ENCODE assay signal across 1 cellular context in the genomic region with DNA sequence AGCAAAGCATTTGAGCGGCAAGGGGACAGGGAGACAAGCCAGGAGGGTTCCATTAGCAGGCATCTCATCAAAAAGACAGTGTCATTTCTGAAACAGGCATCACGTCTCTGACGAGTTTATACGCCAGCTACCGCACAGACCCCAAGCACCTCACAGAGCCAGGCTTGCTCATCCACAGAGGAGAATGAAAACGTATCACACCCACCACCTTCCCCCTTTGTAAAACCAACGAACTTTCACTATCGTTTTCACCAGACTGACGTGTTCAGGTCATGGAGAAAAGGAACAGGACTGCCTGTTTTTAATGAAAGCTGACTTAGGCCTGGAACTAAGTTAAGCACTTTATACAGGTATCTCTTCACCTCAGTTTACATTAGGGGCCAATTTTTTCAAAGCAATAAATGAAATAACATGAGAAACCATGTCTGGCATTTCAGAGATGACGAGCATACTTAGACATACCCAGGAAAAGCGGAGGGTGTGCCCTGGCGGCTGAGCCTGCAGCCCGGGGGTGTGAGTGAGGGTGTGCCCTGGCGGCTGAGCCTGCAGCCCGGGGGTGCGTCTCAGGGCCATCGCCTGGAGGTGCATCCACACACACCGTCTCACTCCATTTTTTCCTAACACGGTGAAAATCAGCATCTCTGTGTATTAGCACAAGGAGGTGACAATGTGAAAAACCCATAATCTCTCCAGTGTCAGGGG.
TF ChIP-seq lines count a peak whose summit lies in the region.

No MANE protein-coding gene starts in this region.

TF ChIP-seq in GM12878, 131 proteins besides CTCF, POLR2A, EP300 and RAD21 (continued from another document):
- TF ChIP-seq, protein P1, sequence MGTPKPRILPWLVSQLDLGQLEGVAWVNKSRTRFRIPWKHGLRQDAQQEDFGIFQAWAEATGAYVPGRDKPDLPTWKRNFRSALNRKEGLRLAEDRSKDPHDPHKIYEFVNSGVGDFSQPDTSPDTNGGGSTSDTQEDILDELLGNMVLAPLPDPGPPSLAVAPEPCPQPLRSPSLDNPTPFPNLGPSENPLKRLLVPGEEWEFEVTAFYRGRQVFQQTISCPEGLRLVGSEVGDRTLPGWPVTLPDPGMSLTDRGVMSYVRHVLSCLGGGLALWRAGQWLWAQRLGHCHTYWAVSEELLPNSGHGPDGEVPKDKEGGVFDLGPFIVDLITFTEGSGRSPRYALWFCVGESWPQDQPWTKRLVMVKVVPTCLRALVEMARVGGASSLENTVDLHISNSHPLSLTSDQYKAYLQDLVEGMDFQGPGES (IDR thresholded peaks at IDR 0.05) = no peak
- TF ChIP-seq STAT1 (conservative IDR thresholded peaks at IDR 0.05) = no peak
- TF ChIP-seq CBX3 (IDR thresholded peaks at IDR 0.05; ENCODE audit: borderline replicate concordance, low read depth) = no peak
- peak; percentile 19; the same call in 1 of the 2 replicates for TF ChIP-seq PKNOX1 (IDR thresholded peaks at IDR 0.05)
- TF ChIP-seq, protein P2, sequence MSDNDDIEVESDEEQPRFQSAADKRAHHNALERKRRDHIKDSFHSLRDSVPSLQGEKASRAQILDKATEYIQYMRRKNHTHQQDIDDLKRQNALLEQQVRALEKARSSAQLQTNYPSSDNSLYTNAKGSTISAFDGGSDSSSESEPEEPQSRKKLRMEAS (IDR thresholded peaks at IDR 0.05; ENCODE audit: low read depth, low read length) = no peak
- 0 out of 2 replicates have a peak, but pooled peaks have one; percentile 46 for TF ChIP-seq ZBTB33 (IDR thresholded peaks at IDR 0.05)
- no peak for TF ChIP-seq IRF4 (IDR thresholded peaks at IDR 0.05; ENCODE audit: low read depth, low read length)
- TF ChIP-seq WRNIP1 (IDR thresholded peaks at IDR 0.05; ENCODE audit: borderline replicate concordance, low read depth, low read length) = no peak
- TF ChIP-seq, protein P3, sequence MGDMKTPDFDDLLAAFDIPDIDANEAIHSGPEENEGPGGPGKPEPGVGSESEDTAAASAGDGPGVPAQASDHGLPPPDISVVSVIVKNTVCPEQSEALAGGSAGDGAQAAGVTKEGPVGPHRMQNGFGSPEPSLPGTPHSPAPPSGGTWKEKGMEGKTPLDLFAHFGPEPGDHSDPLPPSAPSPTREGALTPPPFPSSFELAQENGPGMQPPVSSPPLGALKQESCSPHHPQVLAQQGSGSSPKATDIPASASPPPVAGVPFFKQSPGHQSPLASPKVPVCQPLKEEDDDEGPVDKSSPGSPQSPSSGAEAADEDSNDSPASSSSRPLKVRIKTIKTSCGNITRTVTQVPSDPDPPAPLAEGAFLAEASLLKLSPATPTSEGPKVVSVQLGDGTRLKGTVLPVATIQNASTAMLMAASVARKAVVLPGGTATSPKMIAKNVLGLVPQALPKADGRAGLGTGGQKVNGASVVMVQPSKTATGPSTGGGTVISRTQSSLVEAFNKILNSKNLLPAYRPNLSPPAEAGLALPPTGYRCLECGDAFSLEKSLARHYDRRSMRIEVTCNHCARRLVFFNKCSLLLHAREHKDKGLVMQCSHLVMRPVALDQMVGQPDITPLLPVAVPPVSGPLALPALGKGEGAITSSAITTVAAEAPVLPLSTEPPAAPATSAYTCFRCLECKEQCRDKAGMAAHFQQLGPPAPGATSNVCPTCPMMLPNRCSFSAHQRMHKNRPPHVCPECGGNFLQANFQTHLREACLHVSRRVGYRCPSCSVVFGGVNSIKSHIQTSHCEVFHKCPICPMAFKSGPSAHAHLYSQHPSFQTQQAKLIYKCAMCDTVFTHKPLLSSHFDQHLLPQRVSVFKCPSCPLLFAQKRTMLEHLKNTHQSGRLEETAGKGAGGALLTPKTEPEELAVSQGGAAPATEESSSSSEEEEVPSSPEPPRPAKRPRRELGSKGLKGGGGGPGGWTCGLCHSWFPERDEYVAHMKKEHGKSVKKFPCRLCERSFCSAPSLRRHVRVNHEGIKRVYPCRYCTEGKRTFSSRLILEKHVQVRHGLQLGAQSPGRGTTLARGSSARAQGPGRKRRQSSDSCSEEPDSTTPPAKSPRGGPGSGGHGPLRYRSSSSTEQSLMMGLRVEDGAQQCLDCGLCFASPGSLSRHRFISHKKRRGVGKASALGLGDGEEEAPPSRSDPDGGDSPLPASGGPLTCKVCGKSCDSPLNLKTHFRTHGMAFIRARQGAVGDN (IDR thresholded peaks at IDR 0.05) = peak; percentile 61; the same call in 1 of the 2 replicates
- TF ChIP-seq CREM (IDR thresholded peaks at IDR 0.05; ENCODE audit: low read depth) = peak; percentile 73
- TF ChIP-seq RUNX3 (IDR thresholded peaks at IDR 0.05; ENCODE audit: low read length) = peak; percentile 37; the same call in 1 of the 2 replicates
- peak; percentile 81 for TF ChIP-seq CREB1 (IDR thresholded peaks at IDR 0.05; ENCODE audit: low read depth)
TF ChIP-seq in GM12878: peak in this region for 8.
